16 cellular contexts compared by ENCODE assay signal in the genomic region with DNA sequence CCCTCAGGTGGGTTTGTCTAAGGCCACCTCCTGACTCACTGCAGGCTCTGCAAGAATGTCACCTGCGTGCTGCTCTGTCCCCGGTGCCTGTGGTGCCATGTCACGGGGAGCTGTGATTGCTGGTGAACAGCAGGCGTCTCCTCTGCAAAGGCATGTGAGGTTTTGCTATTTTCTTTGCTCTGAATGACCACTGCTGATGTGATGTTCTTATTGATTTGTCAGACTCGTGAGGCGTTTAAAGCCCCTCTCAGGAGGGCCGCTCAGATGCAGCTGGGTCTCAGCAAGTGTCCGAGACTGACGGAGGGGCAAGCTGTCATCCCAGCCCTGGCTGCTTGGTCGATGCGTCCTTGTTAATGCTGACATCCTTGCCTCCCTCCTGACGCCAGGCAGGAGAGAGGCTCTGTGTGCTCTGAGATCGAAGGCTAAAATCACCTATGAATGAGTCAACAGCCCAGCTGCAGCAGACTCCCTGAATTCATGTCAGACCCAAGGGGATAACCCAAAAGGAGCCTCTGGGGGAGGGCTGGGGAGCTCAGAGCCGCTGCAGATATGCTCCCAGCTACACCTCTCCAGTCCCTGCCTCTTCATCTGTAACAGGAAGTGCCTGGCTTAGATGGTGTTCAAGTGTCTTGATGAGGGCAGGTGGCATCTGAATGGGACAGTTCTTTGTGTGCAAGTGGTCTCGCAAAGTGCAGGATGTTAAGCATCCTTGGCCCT. TPM values are rescaled to one million over a fixed set of nuclear protein-coding genes. Genes with fewer than 3 reads are reported as not detected.
DNase-seq lines count a peak whose midpoint lies in the region; ATAC-seq and TF ChIP-seq lines count a peak whose summit lies in the region.
"Had no signal": no experiment of that assay in that cellular context is flagged by ENCODE, and none has a peak within 500 bp of the region (broad histone marks: within the 10 kb centered on the region; RNA-seq: fewer than 3 reads in every experiment).

No MANE protein-coding gene starts in this region.

- ATAC-seq in GM21825 (IDR thresholded peaks at IDR 0.05; ENCODE audit: unreplicated experiment) = no peak
- ATAC-seq: naive thymus-derived CD4-positive, alpha-beta T cell had no signal

- peak; percentile 61 for DNase-seq in DMS79 (lab: John Stamatoyannopoulos, UW)
- peak; percentile 55 for DNase-seq in NCI-H1092 treated with DMSO at 0.1 percent for 48 hours (lab: John Stamatoyannopoulos, UW)
- DNase-seq in NCI-H524 (lab: John Stamatoyannopoulos, UW) = peak; percentile 64 to 69
- DNase-seq in glutamatergic neuron = peak; percentile 85
- DNase-seq in activated CD4-positive, alpha-beta T cell treated with anti-CD3 and anti-CD28 coated beads, Interleukin-2, amount 50 U/mL, for 4 hours = no peak
- no peak for DNase-seq in NOMO-1 treated with DMSO at 0.1 percent for 48 hours (lab: John Stamatoyannopoulos, UW; ENCODE audit: unreplicated experiment)
- DNase-seq: activated B cell treated with CpG ODN at 0.5 μM for 24 hours; cerebellar nuclear complex; KBM-7; kidney; mammary epithelial cell; naive thymus-derived CD4-positive, alpha-beta T cell; Right ventricle myocardium superior; testis had no signal

- H3K36me3 Mint-ChIP-seq in glutamatergic neuron (ENCODE audit: unreplicated experiment) = no peaks in the 10 kb centered on the region
- H3K36me3 Mint-ChIP-seq: naive thymus-derived CD4-positive, alpha-beta T cell had no signal

- H3K4me1 Mint-ChIP-seq in glutamatergic neuron (ENCODE audit: low read depth, unreplicated experiment) = peaks cover 23% of the 10 kb centered on the region
- H3K4me1 Mint-ChIP-seq: activated B cell treated with CpG ODN at 0.5 μM for 24 hours had no signal

- H3K27me3 Mint-ChIP-seq in glutamatergic neuron (ENCODE audit: unreplicated experiment) = peaks cover 3% of the 10 kb centered on the region
- H3K27me3 Mint-ChIP-seq: activated B cell treated with CpG ODN at 0.5 μM for 24 hours had no signal

- peak overlapping the region; percentile 90 for H3K27ac Mint-ChIP-seq in glutamatergic neuron (ENCODE audit: unreplicated experiment)
- H3K27ac Mint-ChIP-seq: activated B cell treated with CpG ODN at 0.5 μM for 24 hours; naive thymus-derived CD4-positive, alpha-beta T cell; T-helper 1 cell treated with Interleukin-12 subunit alpha and Interleukin-12 subunit beta and Interleukin-4 antibody, amounts not matched to agents 30 μg/mL and 1 μg/mL, for 36 hours had no signal

- peak overlapping the region; percentile 77 for H3K4me3 Mint-ChIP-seq in glutamatergic neuron (ENCODE audit: unreplicated experiment)
- H3K4me3 Mint-ChIP-seq: activated B cell treated with CpG ODN at 0.5 μM for 24 hours; naive thymus-derived CD4-positive, alpha-beta T cell; T-helper 1 cell treated with Interleukin-12 subunit alpha and Interleukin-12 subunit beta and Interleukin-4 antibody, amounts not matched to agents 30 μg/mL and 1 μg/mL, for 36 hours had no signal

- no peak for TF ChIP-seq CTCF in glutamatergic neuron (IDR thresholded peaks at IDR 0.05; ENCODE audit: partially characterized antibody, unreplicated experiment)

- H3K9me3 Mint-ChIP-seq in glutamatergic neuron (ENCODE audit: unreplicated experiment) = peaks cover 6% of the 10 kb centered on the region
- H3K9me3 Mint-ChIP-seq: activated B cell treated with CpG ODN at 0.5 μM for 24 hours; naive thymus-derived CD4-positive, alpha-beta T cell; T-helper 1 cell treated with Interleukin-12 subunit alpha and Interleukin-12 subunit beta and Interleukin-4 antibody, amounts not matched to agents 30 μg/mL and 1 μg/mL, for 36 hours had no signal

RNA-seq across cellular contexts. Expression of a gene that starts 11.8 kb away (rescaled TPM):
- 24.0 TPM for total RNA-seq in glutamatergic neuron (ENCODE audit: unreplicated experiment)

Comparison
In these comparisons a context has a peak if more than half of its experiments do, and no peak if none do; other contexts are left out.
1. DNase-seq: peak in DMS79 (single experiment), NCI-H1092 treated with DMSO at 0.1 percent for 48 hours (single experiment), NCI-H524 (2 of 2) and glutamatergic neuron (single experiment); none in activated CD4-positive, alpha-beta T cell treated with anti-CD3 and anti-CD28 coated beads, Interleukin-2, amount 50 U/mL, for 4 hours (0 of 2) and NOMO-1 treated with DMSO at 0.1 percent for 48 hours (single experiment).